Comparison of ENCODE assay signal across 17 cellular contexts in genomic region chr4:169051936-169052335, GRCh38.
"Had no signal": no experiment of that assay in that cellular context is flagged by ENCODE, and none has a peak within 500 bp of the region (broad histone marks: within the 10 kb centered on the region; RNA-seq: fewer than 3 reads in every experiment).

No MANE protein-coding gene starts in this region.

- H3K4me1 Mint-ChIP-seq: activated naive CD8-positive, alpha-beta T cell treated with anti-CD3 and anti-CD28 coated beads for 36 hours; memory B cell; stimulated activated naive B cell treated with anti-CD40 and anti-IgM and Interleukin-4, amounts not matched to agents 10 μg/mL and 1 μg/mL and 100 μg/mL, for 72 hours had no signal

- H3K4me2 ChIP-seq: hepatocyte had no signal

- H3K27ac Mint-ChIP-seq: activated naive CD8-positive, alpha-beta T cell treated with anti-CD3 and anti-CD28 coated beads for 36 hours; memory B cell; nephron progenitor cell; stimulated activated naive B cell treated with anti-CD40 and anti-IgM and Interleukin-4, amounts not matched to agents 10 μg/mL and 1 μg/mL and 100 μg/mL, for 72 hours; T-helper 2 cell treated with Interferon-gamma antibody and Interleukin-4, amounts not matched to agents 5 μg/mL and 100 μg/mL, for 36 hours; type B pancreatic cell had no signal

- H3K27me3 Mint-ChIP-seq: activated naive CD8-positive, alpha-beta T cell treated with anti-CD3 and anti-CD28 coated beads for 36 hours had no signal

- H3K9me3 Mint-ChIP-seq: activated naive CD8-positive, alpha-beta T cell treated with anti-CD3 and anti-CD28 coated beads for 36 hours; memory B cell; nephron progenitor cell; stimulated activated naive B cell treated with anti-CD40 and anti-IgM and Interleukin-4, amounts not matched to agents 10 μg/mL and 1 μg/mL and 100 μg/mL, for 72 hours; T-helper 2 cell treated with Interferon-gamma antibody and Interleukin-4, amounts not matched to agents 5 μg/mL and 100 μg/mL, for 36 hours; type B pancreatic cell had no signal

- H2AFZ ChIP-seq: hepatocyte had no signal

- H3K79me2 ChIP-seq: hepatocyte had no signal

- H3K36me3 Mint-ChIP-seq: activated naive CD8-positive, alpha-beta T cell treated with anti-CD3 and anti-CD28 coated beads for 36 hours; memory B cell; stimulated activated naive B cell treated with anti-CD40 and anti-IgM and Interleukin-4, amounts not matched to agents 10 μg/mL and 1 μg/mL and 100 μg/mL, for 72 hours; type B pancreatic cell had no signal

- H3K27me3 ChIP-seq: hepatocyte had no signal

- ATAC-seq: activated CD4-positive, CD25-positive, alpha-beta regulatory T cell treated with anti-CD3 and anti-CD28 coated beads, Interleukin-2, amount 50 U/mL, for 24 hours; stimulated activated naive B cell treated with anti-CD40 and anti-IgM and Interleukin-4, amounts not matched to agents 10 μg/mL and 1 μg/mL and 100 μg/mL, for 72 hours had no signal

- H3K36me3 ChIP-seq: cardiac muscle cell had no signal

- H3K27ac ChIP-seq: cardiac muscle cell, hepatocyte had no signal

- H3K4me3 ChIP-seq: cardiac muscle cell, coronary artery, hepatocyte had no signal

- DNase-seq: activated CD4-positive, alpha-beta T cell treated with anti-CD3 and anti-CD28 coated beads, Interleukin-2, amount 50 U/mL, for 48 hours; activated gamma-delta T cell; activated naive CD8-positive, alpha-beta T cell treated with anti-CD3 and anti-CD28 coated beads for 36 hours; activated T-cell treated with anti-CD3 and anti-CD28 coated beads, Interleukin-2, amount 50 U/mL, for 48 hours; effector CD4-positive, alpha-beta T cell; foreskin melanocyte; kidney glomerular epithelial cell; nephron progenitor cell; retina; stimulated activated naive B cell treated with anti-CD40 and anti-IgM and Interleukin-4, amounts not matched to agents 10 μg/mL and 1 μg/mL and 100 μg/mL, for 72 hours had no signal

- H3K4me3 Mint-ChIP-seq: activated naive CD8-positive, alpha-beta T cell treated with anti-CD3 and anti-CD28 coated beads for 36 hours; memory B cell; nephron progenitor cell; stimulated activated naive B cell treated with anti-CD40 and anti-IgM and Interleukin-4, amounts not matched to agents 10 μg/mL and 1 μg/mL and 100 μg/mL, for 72 hours; T-helper 2 cell treated with Interferon-gamma antibody and Interleukin-4, amounts not matched to agents 5 μg/mL and 100 μg/mL, for 36 hours; type B pancreatic cell had no signal
